In genomic region chr3:187274977-187275338, GRCh38 we compare ENCODE assay signal across 1 cellular context.
TF ChIP-seq lines count a peak whose summit lies in the region.

No MANE protein-coding gene starts in this region.

TF ChIP-seq in HepG2, 621 proteins besides CTCF, POLR2A, EP300 and RAD21:
- TF ChIP-seq ZNF687 (CRISPR knock-in tag; IDR thresholded peaks at IDR 0.05) (peak; percentile 43), THYN1 (CRISPR knock-in tag; IDR thresholded peaks at IDR 0.05; ENCODE audit: borderline replicate concordance, low read depth) (no peak), AKNA (CRISPR knock-in tag; IDR thresholded peaks at IDR 0.05; ENCODE audit: borderline replicate concordance) (no peak)
TF ChIP-seq in HepG2: peak in this region for 1.
